8 cellular contexts compared by ENCODE assay signal in genomic region chr1:40709100-40709801, GRCh38. TPM values are rescaled to one million over a fixed set of nuclear protein-coding genes. Genes with fewer than 3 reads are reported as not detected.
A peak's percentile ranks its signal among the peaks of the same experiment; 100 is the strongest.
DNase-seq lines count a peak whose midpoint lies in the region; ATAC-seq and TF ChIP-seq lines count a peak whose summit lies in the region.

No MANE protein-coding gene starts in this region.

- H3K27ac ChIP-seq in Panc1 (ENCODE audit: low read length), result peak overlapping the region; percentile 91
- H3K27ac ChIP-seq in fibroblast of lung (ENCODE audit: insufficient read depth, low read length), result peak overlapping the region; percentile 58

- intact Hi-C loops in Panc1 (cut with micrococcal nuclease; ENCODE audit: unreplicated experiment), result no loop called here
- intact Hi-C loops in activated T-helper 1 cell treated with anti-CD3 and anti-CD28 coated beads, Interleukin-12 subunit alpha, Interleukin-12 subunit beta, Interleukin-2, Interleukin-4 antibody, amounts not matched to agents 30 ng/mL and 10 ng/mL and 1 ng/mL, durations not matched to agents 14 hours and 24 hours and 36 hours (cut with micrococcal nuclease), result loop anchor here (1.0 kb wide), 1 partner anchor 18 kb away; the partner anchor contains the start of gene NFYC

- no peaks in the 10 kb centered on the region; the same call in 1 of the 2 replicates for H3K36me3 ChIP-seq in Panc1 (ENCODE audit: control insufficient read depth, insufficient read depth, low read length)
- no peaks in the 10 kb centered on the region for H3K36me3 ChIP-seq in fibroblast of lung (ENCODE audit: control insufficient read depth, insufficient read depth, low read length)

- peaks cover 61% of the 10 kb centered on the region for H3K4me1 Mint-ChIP-seq in activated T-helper 1 cell treated with anti-CD3 and anti-CD28 coated beads, Interleukin-12 subunit alpha, Interleukin-12 subunit beta, Interleukin-2, Interleukin-4 antibody, amounts not matched to agents 30 ng/mL and 10 ng/mL and 1 ng/mL, durations not matched to agents 14 hours and 24 hours and 36 hours (ENCODE audit: low read depth)
- peaks cover 53 to 75% (median 64%) of the 10 kb centered on the region in 3 donors for H3K4me1 Mint-ChIP-seq in naive B cell
- H3K4me1 Mint-ChIP-seq in stimulated activated effector memory CD8-positive, alpha-beta T cell treated with anti-CD3 and anti-CD28 coated beads, Interleukin-12 subunit alpha, Interleukin-12 subunit beta, amount 100 ng/mL, for 72 hours, result peaks cover 68% of the 10 kb centered on the region

- ATAC-seq in GM21528 (IDR thresholded peaks at IDR 0.05; ENCODE audit: low FRiP score, unreplicated experiment) (peak; percentile 90), Panc1 (peak; percentile 99), naive B cell (ENCODE audit: low read depth in 2 of 2) (peak; percentile 86)
- ATAC-seq in stimulated activated effector memory CD8-positive, alpha-beta T cell treated with anti-CD3 and anti-CD28 coated beads, Interleukin-12 subunit alpha, Interleukin-12 subunit beta, amount 100 ng/mL, for 72 hours, result peak; percentile 96

- peaks cover 37% of the 10 kb centered on the region for H3K79me2 ChIP-seq in fibroblast of lung (ENCODE audit: control insufficient read depth, insufficient read depth, low read length)

- H3K4me1 ChIP-seq in Panc1 (ENCODE audit: control insufficient read depth, insufficient read depth, low read length) (peaks cover 43% of the 10 kb centered on the region), fibroblast of lung (ENCODE audit: control insufficient read depth, extremely low read depth, insufficient read depth, low read length) (peaks cover 11% of the 10 kb centered on the region)

- POLR2A ChIA-PET in Panc1 (lab: Charles Lee), result no interaction called here

- in situ Hi-C loops in Panc1 (cut with HindIII; ENCODE audit: low pct_unique_long_range_greater_than_20kb, low sequenced_read_pairs), result no loop called here

- H3K9me3 ChIP-seq in Panc1 (ENCODE audit: control insufficient read depth, insufficient read depth, low read depth, low read length) (no peaks in the 10 kb centered on the region), fibroblast of lung (ENCODE audit: control insufficient read depth, insufficient read depth, low read depth, low read length) (no peaks in the 10 kb centered on the region)

- H2AFZ ChIP-seq in fibroblast of lung (ENCODE audit: low read length), result peak overlapping the region; percentile 55

- no peaks in the 10 kb centered on the region for H4K20me1 ChIP-seq in fibroblast of lung (ENCODE audit: control insufficient read depth, extremely low read depth, insufficient read depth, low read length)

- H3K27me3 Mint-ChIP-seq in activated T-helper 1 cell treated with anti-CD3 and anti-CD28 coated beads, Interleukin-12 subunit alpha, Interleukin-12 subunit beta, Interleukin-2, Interleukin-4 antibody, amounts not matched to agents 30 ng/mL and 10 ng/mL and 1 ng/mL, durations not matched to agents 14 hours and 24 hours and 36 hours (ENCODE audit: insufficient read depth), result no peaks in the 10 kb centered on the region
- H3K27me3 Mint-ChIP-seq in naive B cell, result no peaks in the 10 kb centered on the region

- H3K9me3 Mint-ChIP-seq in activated T-helper 1 cell treated with anti-CD3 and anti-CD28 coated beads, Interleukin-12 subunit alpha, Interleukin-12 subunit beta, Interleukin-2, Interleukin-4 antibody, amounts not matched to agents 30 ng/mL and 10 ng/mL and 1 ng/mL, durations not matched to agents 14 hours and 24 hours and 36 hours, result no peaks in the 10 kb centered on the region
- peaks cover 0 to 1% (median 0%) of the 10 kb centered on the region in 7 donors for H3K9me3 Mint-ChIP-seq in naive B cell
- H3K9me3 Mint-ChIP-seq in stimulated activated effector memory CD8-positive, alpha-beta T cell treated with anti-CD3 and anti-CD28 coated beads, Interleukin-12 subunit alpha, Interleukin-12 subunit beta, amount 100 ng/mL, for 72 hours, result no peaks in the 10 kb centered on the region

- TF ChIP-seq CTCF in Panc1 (IDR thresholded peaks at IDR 0.05) (no peak), fibroblast of lung (conservative IDR thresholded peaks at IDR 0.05 in 1 of 2, IDR thresholded peaks at IDR 0.05 in 1 of 2; ENCODE audit: low read depth in 1 of 2, low read length in 2 of 2) (no peak)

- peak; percentile 100 for DNase-seq in DMS 273 treated with DMSO at 0.1 percent for 48 hours (lab: John Stamatoyannopoulos, UW)
- peak; percentile 73 for DNase-seq in HuH-7 (ENCODE audit: low spot score)
- no peak for DNase-seq in Panc1 (ENCODE audit: low read depth, low spot score)
- peak; percentile 73 for DNase-seq in activated T-helper 1 cell treated with anti-CD3 and anti-CD28 coated beads, Interleukin-12 subunit alpha, Interleukin-12 subunit beta, Interleukin-2, Interleukin-4 antibody, amounts not matched to agents 30 ng/mL and 10 ng/mL and 1 ng/mL, durations not matched to agents 14 hours and 24 hours and 36 hours (ENCODE audit: low spot score)
- DNase-seq in fibroblast of lung (ENCODE audit: low read depth in 2 of 2), result peak; percentile 98 to 99
- peak; percentile 87 for DNase-seq in naive B cell
- DNase-seq in stimulated activated effector memory CD8-positive, alpha-beta T cell treated with anti-CD3 and anti-CD28 coated beads, Interleukin-12 subunit alpha, Interleukin-12 subunit beta, amount 100 ng/mL, for 72 hours (ENCODE audit: low spot score in 2 of 2), result peak; percentile 41 to 80

- H3K27ac Mint-ChIP-seq in activated T-helper 1 cell treated with anti-CD3 and anti-CD28 coated beads, Interleukin-12 subunit alpha, Interleukin-12 subunit beta, Interleukin-2, Interleukin-4 antibody, amounts not matched to agents 30 ng/mL and 10 ng/mL and 1 ng/mL, durations not matched to agents 14 hours and 24 hours and 36 hours, result peak overlapping the region; percentile 83
- peak overlapping the region; percentile 85 to 98 (median 94) for H3K27ac Mint-ChIP-seq in naive B cell
- peak overlapping the region; percentile 93 for H3K27ac Mint-ChIP-seq in stimulated activated effector memory CD8-positive, alpha-beta T cell treated with anti-CD3 and anti-CD28 coated beads, Interleukin-12 subunit alpha, Interleukin-12 subunit beta, amount 100 ng/mL, for 72 hours

- peak overlapping the region; percentile 82 for H3K4me3 Mint-ChIP-seq in activated T-helper 1 cell treated with anti-CD3 and anti-CD28 coated beads, Interleukin-12 subunit alpha, Interleukin-12 subunit beta, Interleukin-2, Interleukin-4 antibody, amounts not matched to agents 30 ng/mL and 10 ng/mL and 1 ng/mL, durations not matched to agents 14 hours and 24 hours and 36 hours
- H3K4me3 Mint-ChIP-seq in naive B cell, result peak overlapping the region; percentile 94 to 99 (median 96)
- H3K4me3 Mint-ChIP-seq in stimulated activated effector memory CD8-positive, alpha-beta T cell treated with anti-CD3 and anti-CD28 coated beads, Interleukin-12 subunit alpha, Interleukin-12 subunit beta, amount 100 ng/mL, for 72 hours, result peak overlapping the region; percentile 88

- peak overlapping the region; percentile 97 for H3K4me2 ChIP-seq in fibroblast of lung (ENCODE audit: extremely low read depth, insufficient read depth, low read length)

- CTCF ChIA-PET in Panc1 (lab: Charles Lee), result interaction anchor here (0.8 kb wide), 1 partner anchor 27 kb away, joined by 4 read pairs; no protein-coding TSS in a partner anchor

- peaks cover 12% of the 10 kb centered on the region for H3K36me3 Mint-ChIP-seq in activated T-helper 1 cell treated with anti-CD3 and anti-CD28 coated beads, Interleukin-12 subunit alpha, Interleukin-12 subunit beta, Interleukin-2, Interleukin-4 antibody, amounts not matched to agents 30 ng/mL and 10 ng/mL and 1 ng/mL, durations not matched to agents 14 hours and 24 hours and 36 hours (ENCODE audit: low read depth)
- H3K36me3 Mint-ChIP-seq in naive B cell, result peaks cover 0 to 7% of the 10 kb centered on the region in 2 donors
- no peaks in the 10 kb centered on the region for H3K36me3 Mint-ChIP-seq in stimulated activated effector memory CD8-positive, alpha-beta T cell treated with anti-CD3 and anti-CD28 coated beads, Interleukin-12 subunit alpha, Interleukin-12 subunit beta, amount 100 ng/mL, for 72 hours

- H3K9ac ChIP-seq in fibroblast of lung (ENCODE audit: insufficient read depth, low read length), result peak overlapping the region; percentile 22

- H3K27me3 ChIP-seq in Panc1 (ENCODE audit: control insufficient read depth, insufficient read depth, low read length), result no peaks in the 10 kb centered on the region
- H3K27me3 ChIP-seq in fibroblast of lung (ENCODE audit: control insufficient read depth, insufficient read depth, low read length), result no peaks in the 10 kb centered on the region

- BruUV-seq in Panc1 (replicated peaks; lab: Mats Ljungman, UMichigan), result no TSS peak

- H3K4me3 ChIP-seq in Panc1 (ENCODE audit: low read depth in 2 of 2, low read length in 2 of 2) (peak overlapping the region; percentile 63 to 74), fibroblast of lung (replicated peaks in 1 of 4; ENCODE audit: control extremely low read depth in 1 of 4, insufficient read depth in 1 of 4, low read depth in 3 of 4, low read length in 4 of 4) (peak overlapping the region; percentile 72 to 89 (median 82))

RNA-seq across cellular contexts. Expression of gene NFYC, which starts 17.7 kb away (rescaled TPM):
- total RNA-seq in Panc1 (2021; ENCODE audit: unreplicated experiment) (81.9 TPM), fibroblast of lung (17.5 and 23.8 TPM in 2 replicates)
- polyA plus RNA-seq in Panc1 (2012; ENCODE audit: insufficient read length), result 98.2 TPM
- 79.0 and 85.1 TPM in 2 replicates for total RNA-seq in activated T-helper 1 cell treated with anti-CD3 and anti-CD28 coated beads, Interleukin-12 subunit alpha, Interleukin-12 subunit beta, Interleukin-2, Interleukin-4 antibody, amounts not matched to agents 30 ng/mL and 10 ng/mL and 1 ng/mL, durations not matched to agents 14 hours and 24 hours and 36 hours
- polyA plus RNA-seq in fibroblast of lung (31.0 and 48.2 TPM in 2 replicates), naive B cell (ENCODE audit: low read depth in 6 of 6) (10 to 100 TPM; 60.3 to 95.4 (median 73.0) TPM)
- polyA plus RNA-seq in fibroblast of lung (2012), result 20.3 and 30.2 TPM in 2 replicates
- 24.9 and 44.5 TPM in 2 replicates for polyA minus RNA-seq in fibroblast of lung (ENCODE audit: low replicate concordance)

RNA-seq across cellular contexts. Expression of gene RIMS3, which starts 43.8 kb away (rescaled TPM):
- 5.7 TPM for total RNA-seq in Panc1 (2021; ENCODE audit: unreplicated experiment)
- polyA plus RNA-seq in Panc1 (2012; ENCODE audit: insufficient read length), result 9.0 TPM
- total RNA-seq in activated T-helper 1 cell treated with anti-CD3 and anti-CD28 coated beads, Interleukin-12 subunit alpha, Interleukin-12 subunit beta, Interleukin-2, Interleukin-4 antibody, amounts not matched to agents 30 ng/mL and 10 ng/mL and 1 ng/mL, durations not matched to agents 14 hours and 24 hours and 36 hours, result 1.5 and 1.9 TPM in 2 replicates
- total RNA-seq in fibroblast of lung, result 0.33 and 0.51 TPM in 2 replicates
- polyA plus RNA-seq in fibroblast of lung, result 0.11 and 0.12 TPM in 2 replicates
- polyA plus RNA-seq in fibroblast of lung (2012), result 0.13 and 0.16 TPM in 2 replicates
- polyA minus RNA-seq in fibroblast of lung (ENCODE audit: low replicate concordance), result 0.43 TPM in 1 of 2 replicates, not detected in the other
- 1 to 10 TPM in 5 of 6 donors, under 1 TPM in 1; 0.93 to 2.9 (median 1.8) TPM for polyA plus RNA-seq in naive B cell (ENCODE audit: low read depth in 6 of 6)
